In the genomic region with DNA sequence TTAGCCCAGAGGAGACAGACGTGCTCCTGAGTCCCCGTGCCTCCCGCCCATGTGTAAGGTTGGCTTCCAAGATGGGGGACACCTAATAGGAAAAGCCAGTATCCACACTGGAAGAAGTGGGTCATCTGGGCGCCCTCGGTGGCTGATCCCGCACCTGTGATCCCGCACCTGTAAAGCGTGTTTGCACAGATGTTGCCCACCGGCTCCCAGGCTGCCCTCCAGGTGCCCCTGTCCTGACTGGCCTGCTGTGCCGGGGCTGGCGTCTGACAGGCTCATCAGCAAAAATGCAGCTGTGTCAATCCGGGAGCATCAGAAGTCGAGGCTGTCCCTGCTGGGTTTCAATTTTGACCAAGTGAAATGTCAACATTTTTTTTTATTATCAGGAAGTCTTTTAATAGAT, we compare ENCODE assay signal across 23 cellular contexts.
DNase-seq lines count a peak whose midpoint lies in the region; ATAC-seq, FAIRE-seq and TF ChIP-seq lines count a peak whose summit lies in the region.
"Had no signal": no experiment of that assay in that cellular context is flagged by ENCODE, and none has a peak within 500 bp of the region (broad histone marks: within the 10 kb centered on the region; RNA-seq: fewer than 3 reads in every experiment).

No MANE protein-coding gene starts in this region.

- TF ChIP-seq RAD21 in H1 (IDR thresholded peaks at IDR 0.05 in 1 of 2, conservative IDR thresholded peaks at IDR 0.05 in 1 of 2; ENCODE audit: low read depth in 2 of 2, low read length in 2 of 2): no peak

- DNase-seq in NCI-H146 (lab: John Stamatoyannopoulos, UW) (peak; percentile 1), NCI-H146 treated with DMSO at 0.1 percent for 48 hours (lab: John Stamatoyannopoulos, UW; ENCODE audit: unreplicated experiment) (no peak), MM.1S (no peak), H1 (ENCODE audit: low read depth in 1 of 2, low spot score in 2 of 2) (no peak), H7 (no peak), prostate gland (ENCODE audit: low spot score) (no peak)
- DNase-seq in activated CD8-positive, alpha-beta T cell treated with anti-CD3 and anti-CD28 coated beads, Interleukin-2, amount 10 ng/mL, durations not matched to agents 7 days and 5 days: no peak
- DNase-seq: Caco-2; CD4-positive, CD25-positive, alpha-beta regulatory T cell; CD8-positive, alpha-beta T cell; DMS153; DND-41; GM23248; HCEC 1CT had no signal

- FAIRE-seq in H1 (lab: Jason Lieb, UNC): no peak
- FAIRE-seq: A204.1, G401.6, GM12892, GM19239, H54 had no signal

- peaks cover 10% of the 10 kb centered on the region; the same call in 1 of the 2 replicates for H3K4me1 ChIP-seq in MM.1S (ENCODE audit: low read length)
- peaks cover 0 to 2% (median 0%) of the 10 kb centered on the region in 4 experiments; a peak in 2 of 7 replicates for H3K4me1 ChIP-seq in H1 (replicated peaks in 1 of 4; ENCODE audit: control insufficient read depth in 3 of 4, insufficient read depth in 4 of 4, low read length in 3 of 4)
- no peaks in the 10 kb centered on the region for H3K4me1 ChIP-seq in prostate gland (replicated peaks)
- H3K4me1 ChIP-seq: BLaER1, Caco-2 had no signal

- no peak overlapping the region for H3K9ac ChIP-seq in MM.1S (ENCODE audit: low read length)
- no peak overlapping the region for H3K9ac ChIP-seq in H1 (replicated peaks in 1 of 4; ENCODE audit: extremely low read depth in 1 of 4, low read depth in 3 of 4, low read length in 3 of 4)
- H3K9ac ChIP-seq: BLaER1, GM23248 had no signal

- H3K4me2 ChIP-seq in MM.1S (ENCODE audit: low read depth, low read length) (peak overlapping the region; percentile 64; the same call in 1 of the 2 replicates), H1 (ENCODE audit: insufficient read depth in 1 of 2, low read depth in 2 of 2, low read length in 2 of 2) (no peak overlapping the region)
- H3K4me2 ChIP-seq: BLaER1 had no signal

- H2AK5ac ChIP-seq in H1 (ENCODE audit: low read depth, low read length): no peak overlapping the region

- TF ChIP-seq CTCF in MM.1S (IDR thresholded peaks at IDR 0.05; ENCODE audit: low read length): no peak
- TF ChIP-seq CTCF in H1 (IDR thresholded peaks at IDR 0.05; ENCODE audit: control extremely low read depth in 1 of 3, insufficient read depth in 1 of 3, low read depth in 1 of 3, low read length in 3 of 3): no peak
- no peak for TF ChIP-seq CTCF in prostate gland (IDR thresholded peaks at IDR 0.05)

- no peak overlapping the region for H2BK5ac ChIP-seq in H1 (ENCODE audit: low read depth, low read length)

- H3K79me2 ChIP-seq in MM.1S (ENCODE audit: low read length) (no peaks in the 10 kb centered on the region), H1 (ENCODE audit: control insufficient read depth in 1 of 2, insufficient read depth in 2 of 2, low read length in 2 of 2) (no peaks in the 10 kb centered on the region)

- no peak overlapping the region for H3K56ac ChIP-seq in H1 (replicated peaks; ENCODE audit: insufficient read length, low read depth, low read length)

- H3K18ac ChIP-seq in H1 (ENCODE audit: extremely low read depth, low read length): no peak overlapping the region

- 94% methylated on average over 13 of the region's 13 CpGs; no CpG with 5 or more reads in 1 of the 2 experiments for WGBS in H1 (ENCODE audit: extremely low coverage in 1 of 2, insufficient coverage in 1 of 2, insufficient read length in 1 of 2, insufficient replicate concordance in 2 of 2, low coverage in 1 of 2, low lambda C conversion rate in 2 of 2, missing lambda C conversion rate in 1 of 2), 2 experiments
- WGBS in prostate gland: 71% methylated on average over 13 of the region's 13 CpGs

- no peak overlapping the region for H3K27ac Mint-ChIP-seq in activated CD8-positive, alpha-beta T cell treated with anti-CD3 and anti-CD28 coated beads, Interleukin-2, amount 10 ng/mL, durations not matched to agents 7 days and 5 days
- H3K27ac Mint-ChIP-seq: B cell; CD4-positive, CD25-positive, alpha-beta regulatory T cell; CD8-positive, alpha-beta T cell had no signal

- H4K8ac ChIP-seq in H1 (ENCODE audit: extremely low read depth, insufficient read depth, low read length): no peak overlapping the region; the same call in 1 of the 2 replicates

- peak overlapping the region; percentile 90; the same call in 1 of the 2 replicates for H3K27ac ChIP-seq in MM.1S (ENCODE audit: low read length)
- H3K27ac ChIP-seq in H1 (ENCODE audit: low read depth, low read length): no peak overlapping the region
- no peak overlapping the region for H3K27ac ChIP-seq in prostate gland
- H3K27ac ChIP-seq: 22Rv1, BLaER1, C4-2B, GM23248 had no signal

- H2BK20ac ChIP-seq in H1 (ENCODE audit: low read length): no peak overlapping the region

- no peak overlapping the region for H2BK120ac ChIP-seq in H1 (replicated peaks; ENCODE audit: low read depth, low read length)

- no peak overlapping the region for H3K14ac ChIP-seq in H1 (ENCODE audit: insufficient read length)

- intact Hi-C loops in prostate gland (cut with DNase I): no loop called here

- H4K20me1 ChIP-seq in MM.1S (ENCODE audit: insufficient read depth, low read length): no peaks in the 10 kb centered on the region
- H4K20me1 ChIP-seq in H1 (replicated peaks in 1 of 2; ENCODE audit: control insufficient read depth in 1 of 2, insufficient read depth in 2 of 2, low read length in 2 of 2): no peaks in the 10 kb centered on the region
- H4K20me1 ChIP-seq: BLaER1 had no signal

- no peaks in the 10 kb centered on the region for H3K4me1 Mint-ChIP-seq in activated CD8-positive, alpha-beta T cell treated with anti-CD3 and anti-CD28 coated beads, Interleukin-2, amount 10 ng/mL, durations not matched to agents 7 days and 5 days (ENCODE audit: low read depth)
- H3K4me1 Mint-ChIP-seq: B cell; CD4-positive, CD25-positive, alpha-beta regulatory T cell had no signal

- H3K4ac ChIP-seq in H1 (replicated peaks; ENCODE audit: insufficient read length, low read depth, low read length): no peak overlapping the region

- no peak overlapping the region for H3K4me3 ChIP-seq in MM.1S (ENCODE audit: low read length)
- no peak overlapping the region for H3K4me3 ChIP-seq in H1 (ENCODE audit: extremely low read depth in 1 of 4, insufficient read depth in 2 of 4, low read depth in 3 of 4, low read length in 4 of 4)
- H3K4me3 ChIP-seq in H7 (ENCODE audit: insufficient read depth, low read depth, low read length): no peak overlapping the region
- H3K4me3 ChIP-seq in prostate gland: no peak overlapping the region
- H3K4me3 ChIP-seq: BLaER1, GM23248 had no signal

- no peak overlapping the region for H2BK15ac ChIP-seq in H1 (ENCODE audit: low read length)

- H3K27me3 Mint-ChIP-seq in activated CD8-positive, alpha-beta T cell treated with anti-CD3 and anti-CD28 coated beads, Interleukin-2, amount 10 ng/mL, durations not matched to agents 7 days and 5 days (ENCODE audit: low read depth): no peaks in the 10 kb centered on the region
- H3K27me3 Mint-ChIP-seq: B cell; CD4-positive, CD25-positive, alpha-beta regulatory T cell had no signal

- no peak overlapping the region; the same call in 1 of the 2 replicates for H2AFZ ChIP-seq in MM.1S (ENCODE audit: low read length)
- H2AFZ ChIP-seq in H1 (ENCODE audit: low read length): peak overlapping the region; percentile 77; the same call in 1 of the 2 replicates
- H2AFZ ChIP-seq: GM23248 had no signal

- H3K27me3 ChIP-seq in MM.1S (replicated peaks; ENCODE audit: insufficient read depth, low read length): no peaks in the 10 kb centered on the region
- H3K27me3 ChIP-seq in H1 (replicated peaks in 1 of 4; ENCODE audit: control insufficient read depth in 3 of 4, extremely low read depth in 1 of 4, insufficient read depth in 3 of 4, low read length in 3 of 4): no peaks in the 10 kb centered on the region
- no peaks in the 10 kb centered on the region for H3K27me3 ChIP-seq in H7 (ENCODE audit: control insufficient read depth, insufficient read depth, low read length)
- H3K27me3 ChIP-seq in prostate gland (replicated peaks; ENCODE audit: insufficient read depth): no peaks in the 10 kb centered on the region
- H3K27me3 ChIP-seq: BLaER1 had no signal

- TF ChIP-seq POLR2A in H1 (IDR thresholded peaks at IDR 0.05; ENCODE audit: control extremely low read depth in 1 of 2, low read depth in 2 of 2, low read length in 2 of 2) (no peak), prostate gland (IDR thresholded peaks at IDR 0.05) (no peak)

- no peak overlapping the region for H2BK12ac ChIP-seq in H1 (ENCODE audit: low read depth, low read length)

- no peak for TF ChIP-seq EP300 in H1 (IDR thresholded peaks at IDR 0.05; ENCODE audit: borderline replicate concordance in 1 of 2, low read depth in 2 of 2, low read length in 2 of 2)

- no peak overlapping the region for H4K91ac ChIP-seq in H1 (replicated peaks; ENCODE audit: insufficient read length, low read length)

- no peaks in the 10 kb centered on the region for H3K23me2 ChIP-seq in H1 (ENCODE audit: low read depth, low read length)

- CTCF ChIA-PET in H1 (lab: Charles Lee; ENCODE audit: partially characterized antibody): no interaction called here
- CTCF ChIA-PET in activated CD8-positive, alpha-beta T cell treated with anti-CD3 and anti-CD28 coated beads, Interleukin-2, amount 10 ng/mL, durations not matched to agents 7 days and 5 days (lab: Charles Lee): no interaction called here

- H3K79me1 ChIP-seq in H1 (ENCODE audit: low read depth, low read length): no peaks in the 10 kb centered on the region

- no peak for ATAC-seq in activated CD8-positive, alpha-beta T cell treated with anti-CD3 and anti-CD28 coated beads, Interleukin-2, amount 10 ng/mL, durations not matched to agents 7 days and 5 days
- ATAC-seq: CD8-positive, alpha-beta T cell had no signal

- H3K9me3 ChIP-seq in MM.1S (replicated peaks; ENCODE audit: insufficient read depth, low read length) (no peaks in the 10 kb centered on the region), H1 (ENCODE audit: insufficient read depth in 2 of 2, low read depth in 1 of 2, low read length in 1 of 2) (no peaks in the 10 kb centered on the region), prostate gland (no peaks in the 10 kb centered on the region)
- H3K9me3 ChIP-seq: BLaER1, Caco-2 had no signal

- POLR2A ChIA-PET in H1 (lab: Charles Lee; ENCODE audit: partially characterized antibody): no interaction called here
- POLR2A ChIA-PET in activated CD8-positive, alpha-beta T cell treated with anti-CD3 and anti-CD28 coated beads, Interleukin-2, amount 10 ng/mL, durations not matched to agents 7 days and 5 days (lab: Charles Lee): no interaction called here

- H3K9me3 Mint-ChIP-seq in activated CD8-positive, alpha-beta T cell treated with anti-CD3 and anti-CD28 coated beads, Interleukin-2, amount 10 ng/mL, durations not matched to agents 7 days and 5 days (ENCODE audit: insufficient read depth): no peaks in the 10 kb centered on the region
- H3K9me3 Mint-ChIP-seq: CD8-positive, alpha-beta T cell had no signal

- H3K36me3 ChIP-seq in MM.1S (replicated peaks; ENCODE audit: insufficient read depth, low read length) (no peaks in the 10 kb centered on the region), H1 (ENCODE audit: control insufficient read depth in 2 of 4, insufficient read depth in 4 of 4, low read length in 3 of 4) (no peaks in the 10 kb centered on the region), H7 (replicated peaks; ENCODE audit: control insufficient read depth, insufficient read depth, low read length) (no peaks in the 10 kb centered on the region), prostate gland (no peaks in the 10 kb centered on the region)
- H3K36me3 ChIP-seq: BLaER1 had no signal

- no peaks in the 10 kb centered on the region for H3K36me3 Mint-ChIP-seq in activated CD8-positive, alpha-beta T cell treated with anti-CD3 and anti-CD28 coated beads, Interleukin-2, amount 10 ng/mL, durations not matched to agents 7 days and 5 days (ENCODE audit: low read depth)
- H3K36me3 Mint-ChIP-seq: CD4-positive, CD25-positive, alpha-beta regulatory T cell; CD8-positive, alpha-beta T cell had no signal

- no peaks in the 10 kb centered on the region for H3K9me2 ChIP-seq in MM.1S (replicated peaks; ENCODE audit: insufficient read depth, low read length)

- no peak overlapping the region for H3K4me3 Mint-ChIP-seq in activated CD8-positive, alpha-beta T cell treated with anti-CD3 and anti-CD28 coated beads, Interleukin-2, amount 10 ng/mL, durations not matched to agents 7 days and 5 days
- H3K4me3 Mint-ChIP-seq: B cell; CD4-positive, CD25-positive, alpha-beta regulatory T cell; CD8-positive, alpha-beta T cell had no signal

- no peak overlapping the region for H4K5ac ChIP-seq in H1 (ENCODE audit: insufficient read length, low read depth, low read length)

- H3K23ac ChIP-seq in H1 (ENCODE audit: insufficient read length): no peak overlapping the region

- H3F3A ChIP-seq in MM.1S (ENCODE audit: insufficient read depth, low read length): peaks cover 5% of the 10 kb centered on the region; the same call in 1 of the 2 replicates
